In genomic region chr11:47241740-47242400, GRCh38 we compare ENCODE assay signal across 13 cellular contexts. TPM values are rescaled to one million over a fixed set of nuclear protein-coding genes. Genes with fewer than 3 reads are reported as not detected.
A peak's percentile ranks its signal among the peaks of the same experiment; 100 is the strongest.
DNase-seq lines count a peak whose midpoint lies in the region; ATAC-seq, FAIRE-seq and TF ChIP-seq lines count a peak whose summit lies in the region.
"Had no signal": no experiment of that assay in that cellular context is flagged by ENCODE, and none has a peak within 500 bp of the region (broad histone marks: within the 10 kb centered on the region; RNA-seq: fewer than 3 reads in every experiment).

No MANE protein-coding gene starts in this region.

- H3K27me3 ChIP-seq in small intestine (ENCODE audit: control insufficient read depth in 2 of 2, insufficient read depth in 2 of 2, low read length in 2 of 2), result no peaks in the 10 kb centered on the region
- H3K27me3 ChIP-seq: gastrocnemius medialis had no signal

- POLR2A ChIA-PET in activated B cell treated with CpG ODN at 0.5 μM for 24 hours (lab: Charles Lee), result no interaction called here

- TF ChIP-seq CTCF in activated B cell treated with CpG ODN at 0.5 μM for 24 hours (IDR thresholded peaks at IDR 0.05), result no peak

- peaks cover 11% of the 10 kb centered on the region for H3K4me1 Mint-ChIP-seq in activated naive CD4-positive, alpha-beta T cell treated with anti-CD3 and anti-CD28 coated beads, Interleukin-2, amount 50 U/mL, for 24 hours
- no peaks in the 10 kb centered on the region for H3K4me1 Mint-ChIP-seq in activated B cell treated with CpG ODN at 0.5 μM for 24 hours

- no peaks in the 10 kb centered on the region for H3K9me3 Mint-ChIP-seq in activated naive CD4-positive, alpha-beta T cell treated with anti-CD3 and anti-CD28 coated beads, Interleukin-2, amount 50 U/mL, for 24 hours
- no peaks in the 10 kb centered on the region for H3K9me3 Mint-ChIP-seq in activated B cell treated with CpG ODN at 0.5 μM for 24 hours

- H3K4me1 ChIP-seq in small intestine (ENCODE audit: control insufficient read depth in 2 of 2, insufficient read depth in 1 of 2, low read depth in 1 of 2, low read length in 1 of 2), result peaks cover 0 to under 1% of the 10 kb centered on the region in 2 donors

- CTCF ChIA-PET in activated B cell treated with CpG ODN at 0.5 μM for 24 hours (lab: Charles Lee), result interaction anchor here (1.4 kb wide), 1 partner anchor 55 kb away, joined by 3 read pairs; the partner anchor contains the start of gene PACSIN3

- H3K27ac Mint-ChIP-seq in activated naive CD4-positive, alpha-beta T cell treated with anti-CD3 and anti-CD28 coated beads, Interleukin-2, amount 50 U/mL, for 24 hours, result peak overlapping the region; percentile 72
- H3K27ac Mint-ChIP-seq in activated B cell treated with CpG ODN at 0.5 μM for 24 hours, result peak overlapping the region; percentile 13

- intact Hi-C loops in activated B cell treated with CpG ODN at 0.5 μM for 24 hours (cut with micrococcal nuclease), result no loop called here
- intact Hi-C loops in head of caudate nucleus (cut with DNase I), result no loop called here

- no peaks in the 10 kb centered on the region for H3K27me3 Mint-ChIP-seq in activated naive CD4-positive, alpha-beta T cell treated with anti-CD3 and anti-CD28 coated beads, Interleukin-2, amount 50 U/mL, for 24 hours
- no peaks in the 10 kb centered on the region for H3K27me3 Mint-ChIP-seq in activated B cell treated with CpG ODN at 0.5 μM for 24 hours

- 79 to 90% (median 84%) methylated on average over 4 of the region's 4 CpGs for WGBS in small intestine, 3 donors

- no peak for FAIRE-seq in small intestine (lab: Jason Lieb, UNC)

- H3K36me3 Mint-ChIP-seq in activated naive CD4-positive, alpha-beta T cell treated with anti-CD3 and anti-CD28 coated beads, Interleukin-2, amount 50 U/mL, for 24 hours, result peaks cover 15% of the 10 kb centered on the region
- H3K36me3 Mint-ChIP-seq in activated B cell treated with CpG ODN at 0.5 μM for 24 hours (ENCODE audit: low read depth), result peaks cover 89% of the 10 kb centered on the region

- H3K27ac ChIP-seq in small intestine (ENCODE audit: low read depth in 1 of 2, low read length in 1 of 2), result no peak overlapping the region
- H3K27ac ChIP-seq: gastrocnemius medialis had no signal

- DNase-seq in activated naive CD4-positive, alpha-beta T cell treated with anti-CD3 and anti-CD28 coated beads, Interleukin-2, amount 50 U/mL, for 16 hours, result no peak
- DNase-seq in activated B cell treated with CpG ODN at 0.5 μM for 24 hours (no peak), fibroblast of gingiva (ENCODE audit: low read depth) (peak; percentile 54), head of caudate nucleus (no peak), small intestine (no peak), NOMO-1 treated with dmso at 0.1 percent for 144 hours (lab: John Stamatoyannopoulos, UW; ENCODE audit: unreplicated experiment) (no peak)
- DNase-seq: central memory CD4-positive, alpha-beta T cell; gastrocnemius medialis; MM.1S; NCI-H524 treated with DMSO at 0.1 percent for 48 hours; stimulated activated CD4-positive, alpha-beta T cell treated with anti-CD3 and anti-CD28 coated beads, Interleukin-1b, Interleukin-23, amount 100 ng/mL, for 48 hours had no signal

- H3K4me3 Mint-ChIP-seq in activated naive CD4-positive, alpha-beta T cell treated with anti-CD3 and anti-CD28 coated beads, Interleukin-2, amount 50 U/mL, for 24 hours, result no peak overlapping the region
- no peak overlapping the region for H3K4me3 Mint-ChIP-seq in activated B cell treated with CpG ODN at 0.5 μM for 24 hours

- no peaks in the 10 kb centered on the region for H3K9me3 ChIP-seq in small intestine (ENCODE audit: control insufficient read depth, low read depth)
- H3K9me3 ChIP-seq: gastrocnemius medialis had no signal

- no peak for ATAC-seq in activated B cell treated with CpG ODN at 0.5 μM for 24 hours (ENCODE audit: low read depth)
- no peak for ATAC-seq in GM21447 (IDR thresholded peaks at IDR 0.05; ENCODE audit: unreplicated experiment)
- ATAC-seq: gastrocnemius medialis had no signal

- no peak overlapping the region for H3K4me3 ChIP-seq in small intestine (ENCODE audit: low read depth in 1 of 2, low read length in 2 of 2)
- H3K4me3 ChIP-seq: gastrocnemius medialis had no signal

- H3K36me3 ChIP-seq in small intestine (ENCODE audit: control insufficient read depth in 2 of 2, insufficient read depth in 2 of 2, low read length in 2 of 2), result peaks cover 18 to 26% of the 10 kb centered on the region in 2 donors

RNA-seq across cellular contexts. Expression of gene ACP2, which starts 6.7 kb away (rescaled TPM):
- 18.7 and 22.5 TPM in 2 replicates for total RNA-seq in activated B cell treated with CpG ODN at 0.5 μM for 24 hours
- 10 to 100 TPM; 44.1 to 53.3 (median 48.6) TPM for polyA plus RNA-seq in small intestine

RNA-seq across cellular contexts. Expression of gene NR1H3, which starts 15.9 kb away (rescaled TPM):
- 3.9 and 4.9 TPM in 2 replicates for total RNA-seq in activated B cell treated with CpG ODN at 0.5 μM for 24 hours
- polyA plus RNA-seq in small intestine, result 100 to 1,000 TPM; 102 to 366 (median 223) TPM

RNA-seq across cellular contexts. Expression of gene DDB2, which starts 27.1 kb away (rescaled TPM):
- total RNA-seq in activated B cell treated with CpG ODN at 0.5 μM for 24 hours, result 95.1 and 98.0 TPM in 2 replicates
- polyA plus RNA-seq in small intestine, result 10 to 100 TPM; 25.1 to 39.4 (median 26.2) TPM

RNA-seq across cellular contexts. Expression of gene MADD, which starts 28.1 kb away (rescaled TPM):
- total RNA-seq in activated B cell treated with CpG ODN at 0.5 μM for 24 hours, result 60.9 and 86.9 TPM in 2 replicates
- 10 to 100 TPM; 19.2 to 27.7 (median 23.9) TPM for polyA plus RNA-seq in small intestine

RNA-seq across cellular contexts. Expression of gene PACSIN3, which starts 55.6 kb away (rescaled TPM):
- 1.5 TPM in 2 replicates for total RNA-seq in activated B cell treated with CpG ODN at 0.5 μM for 24 hours
- polyA plus RNA-seq in small intestine, result 1 to 10 TPM; 2.0 to 6.5 (median 4.9) TPM
